Comparison of ENCODE assay signal across 8 cellular contexts in genomic region chr12:77152623-77153193, GRCh38.
DNase-seq lines count a peak whose midpoint lies in the region; ATAC-seq, FAIRE-seq and TF ChIP-seq lines count a peak whose summit lies in the region.

No MANE protein-coding gene starts in this region.

- peak; percentile 79 to 86 for TF ChIP-seq RAD21 in H1 (IDR thresholded peaks at IDR 0.05 in 1 of 2, conservative IDR thresholded peaks at IDR 0.05 in 1 of 2; ENCODE audit: low read depth in 2 of 2, low read length in 2 of 2)

- no peaks in the 10 kb centered on the region for H3F3A ChIP-seq in neural progenitor cell (ENCODE audit: low read depth)

- TF ChIP-seq POLR2A in H1 (IDR thresholded peaks at IDR 0.05; ENCODE audit: control extremely low read depth in 1 of 2, low read depth in 2 of 2, low read length in 2 of 2), result no peak

- H3K23ac ChIP-seq in H1 (ENCODE audit: insufficient read length), result no peak overlapping the region

- H3K23me2 ChIP-seq in H1 (ENCODE audit: low read depth, low read length), result no peaks in the 10 kb centered on the region

- CTCF ChIA-PET in H1 (lab: Charles Lee; ENCODE audit: partially characterized antibody), result interaction anchor here (0.6 to 3.4 kb wide), 26 partner anchors 9 to 572 kb away, joined by 3 to 23 read pairs (median 4); no protein-coding TSS in a partner anchor

- H3K4ac ChIP-seq in H1 (replicated peaks; ENCODE audit: insufficient read length, low read depth, low read length), result no peak overlapping the region

- no peak overlapping the region for H2AK5ac ChIP-seq in H1 (ENCODE audit: low read depth, low read length)

- no peak overlapping the region for H3K56ac ChIP-seq in H1 (replicated peaks; ENCODE audit: insufficient read length, low read depth, low read length)

- H3K9me3 ChIP-seq in H1 (ENCODE audit: insufficient read depth in 2 of 2, low read depth in 1 of 2, low read length in 1 of 2), result no peaks in the 10 kb centered on the region; a peak in 2 of 4 replicates
- no peaks in the 10 kb centered on the region for H3K9me3 ChIP-seq in neural progenitor cell (ENCODE audit: low read depth)

- no peaks in the 10 kb centered on the region for H3K4me1 ChIP-seq in H1 (replicated peaks in 1 of 4; ENCODE audit: control insufficient read depth in 3 of 4, insufficient read depth in 4 of 4, low read length in 3 of 4)
- H3K4me1 ChIP-seq in neural progenitor cell, result peaks cover 4% of the 10 kb centered on the region

- peak; percentile 38 for DNase-seq in EL
- DNase-seq in NAMALWA (ENCODE audit: low spot score), result peak; percentile 9
- no peak for DNase-seq in H1 (ENCODE audit: low read depth in 1 of 2, low spot score in 2 of 2)
- peak; percentile 63 for DNase-seq in neural progenitor cell (ENCODE audit: low spot score)
- no peak for DNase-seq in stimulated activated CD4-positive, alpha-beta T cell treated with anti-CD3 and anti-CD28 coated beads, Interleukin-12 subunit alpha, Interleukin-12 subunit beta, amount 100 ng/mL, for 4 hours
- DNase-seq in NCI-H2029 (lab: John Stamatoyannopoulos, UW), result no peak

- H4K91ac ChIP-seq in H1 (replicated peaks; ENCODE audit: insufficient read length, low read length), result no peak overlapping the region

- peaks cover 7% of the 10 kb centered on the region for H3K4me1 Mint-ChIP-seq in neural progenitor cell

- no peak overlapping the region for H2BK15ac ChIP-seq in H1 (ENCODE audit: low read length)

- H3K79me1 ChIP-seq in H1 (ENCODE audit: low read depth, low read length), result no peaks in the 10 kb centered on the region

- H3K27ac Mint-ChIP-seq in neural progenitor cell, result peak overlapping the region; percentile 5

- no peak overlapping the region for H4K5ac ChIP-seq in H1 (ENCODE audit: insufficient read length, low read depth, low read length)

- no peak overlapping the region for H3K14ac ChIP-seq in H1 (ENCODE audit: insufficient read length)

- peak in 2 of 3 experiments; percentile 52 to 53; a peak in 3 of 4 replicates for TF ChIP-seq CTCF in H1 (IDR thresholded peaks at IDR 0.05; ENCODE audit: control extremely low read depth in 1 of 3, insufficient read depth in 1 of 3, low read depth in 1 of 3, low read length in 3 of 3)
- peak; percentile 79 for TF ChIP-seq CTCF in neural progenitor cell (IDR thresholded peaks at IDR 0.05)

- H2BK120ac ChIP-seq in H1 (replicated peaks; ENCODE audit: low read depth, low read length), result no peak overlapping the region

- no peak overlapping the region for H3K27ac ChIP-seq in H1 (ENCODE audit: low read depth, low read length)
- no peak overlapping the region for H3K27ac ChIP-seq in neural progenitor cell

- no peak overlapping the region for H3K4me3 ChIP-seq in H1 (ENCODE audit: extremely low read depth in 1 of 4, insufficient read depth in 2 of 4, low read depth in 3 of 4, low read length in 4 of 4)
- no peak overlapping the region for H3K4me3 ChIP-seq in neural progenitor cell

- WGBS in H1 (ENCODE audit: extremely low coverage in 1 of 2, insufficient coverage in 1 of 2, insufficient read length in 1 of 2, insufficient replicate concordance in 2 of 2, low coverage in 1 of 2, low lambda C conversion rate in 2 of 2, missing lambda C conversion rate in 1 of 2), 2 experiments, result 15% methylated on average over 2 of the region's 2 CpGs; no CpG with 5 or more reads in 1 of the 2 experiments

- no peaks in the 10 kb centered on the region for H3K36me3 ChIP-seq in H1 (ENCODE audit: control insufficient read depth in 2 of 4, insufficient read depth in 4 of 4, low read length in 3 of 4)
- H3K36me3 ChIP-seq in neural progenitor cell, result no peaks in the 10 kb centered on the region

- ATAC-seq in GM19351 (IDR thresholded peaks at IDR 0.05; ENCODE audit: unreplicated experiment), result no peak
- ATAC-seq in GM21447 (IDR thresholded peaks at IDR 0.05; ENCODE audit: unreplicated experiment), result no peak

- H3K27me3 Mint-ChIP-seq in neural progenitor cell (ENCODE audit: insufficient read depth, low read depth), result no peaks in the 10 kb centered on the region

- H3K27me3 ChIP-seq in H1 (replicated peaks in 1 of 4; ENCODE audit: control insufficient read depth in 3 of 4, extremely low read depth in 1 of 4, insufficient read depth in 3 of 4, low read length in 3 of 4), result peaks cover 0 to 2% (median 0%) of the 10 kb centered on the region in 4 experiments; a peak in 1 of 7 replicates
- H3K27me3 ChIP-seq in neural progenitor cell, result no peaks in the 10 kb centered on the region

- peaks cover 2% of the 10 kb centered on the region for H3K36me3 Mint-ChIP-seq in neural progenitor cell

- no peak overlapping the region for H4K8ac ChIP-seq in H1 (ENCODE audit: extremely low read depth, insufficient read depth, low read length)

- TF ChIP-seq EP300 in H1 (IDR thresholded peaks at IDR 0.05; ENCODE audit: borderline replicate concordance in 1 of 2, low read depth in 2 of 2, low read length in 2 of 2), result no peak

- H3K18ac ChIP-seq in H1 (ENCODE audit: extremely low read depth, low read length), result no peak overlapping the region

- no peak overlapping the region for H3K4me2 ChIP-seq in H1 (ENCODE audit: insufficient read depth in 1 of 2, low read depth in 2 of 2, low read length in 2 of 2)
- H3K4me2 ChIP-seq in neural progenitor cell, result no peak overlapping the region

- H3K4me3 Mint-ChIP-seq in neural progenitor cell, result no peak overlapping the region

- no peaks in the 10 kb centered on the region for H4K20me1 ChIP-seq in H1 (replicated peaks in 1 of 2; ENCODE audit: control insufficient read depth in 1 of 2, insufficient read depth in 2 of 2, low read length in 2 of 2)
- no peaks in the 10 kb centered on the region for H4K20me1 ChIP-seq in neural progenitor cell (ENCODE audit: low read depth)

- H2BK12ac ChIP-seq in H1 (ENCODE audit: low read depth, low read length), result no peak overlapping the region

- no peak overlapping the region for H2BK5ac ChIP-seq in H1 (ENCODE audit: low read depth, low read length)

- H3K9ac ChIP-seq in H1 (replicated peaks in 1 of 4; ENCODE audit: extremely low read depth in 1 of 4, low read depth in 3 of 4, low read length in 3 of 4) (no peak overlapping the region), neural progenitor cell (no peak overlapping the region)

- no peak overlapping the region for H2BK20ac ChIP-seq in H1 (ENCODE audit: low read length)

- POLR2A ChIA-PET in H1 (lab: Charles Lee; ENCODE audit: partially characterized antibody), result no interaction called here

- H3K9me3 Mint-ChIP-seq in neural progenitor cell, result peaks cover 6% of the 10 kb centered on the region

- H3K79me2 ChIP-seq in H1 (ENCODE audit: control insufficient read depth in 1 of 2, insufficient read depth in 2 of 2, low read length in 2 of 2) (no peaks in the 10 kb centered on the region), neural progenitor cell (ENCODE audit: low read depth) (no peaks in the 10 kb centered on the region)

- peak; percentile 81 for FAIRE-seq in H1 (lab: Jason Lieb, UNC)

- H2AFZ ChIP-seq in H1 (ENCODE audit: low read length) (no peak overlapping the region), neural progenitor cell (replicated peaks) (peak overlapping the region; percentile 88)

TF ChIP-seq in H1, 55 proteins besides CTCF, POLR2A, EP300 and RAD21:
- TF ChIP-seq HDAC2 (IDR thresholded peaks at IDR 0.05; ENCODE audit: borderline replicate concordance in 1 of 2, low read depth in 2 of 2, low read length in 2 of 2) (no peak), CHD2 (IDR thresholded peaks at IDR 0.05; ENCODE audit: low read length) (no peak), POLR2AphosphoS5 (IDR thresholded peaks at IDR 0.05; ENCODE audit: low read depth, low read length) (no peak), KDM1A (IDR thresholded peaks at IDR 0.05; ENCODE audit: borderline replicate concordance, low read length) (no peak), MAX (IDR thresholded peaks at IDR 0.05) (no peak), MAFK (IDR thresholded peaks at IDR 0.05; ENCODE audit: low read depth, low read length) (no peak), SIRT6 (IDR thresholded peaks at IDR 0.05; ENCODE audit: low read length) (no peak), PHF8 (conservative IDR thresholded peaks at IDR 0.05; ENCODE audit: low read depth, low read length) (no peak), CHD1 (IDR thresholded peaks at IDR 0.05; ENCODE audit: low read depth, low read length) (no peak), RFX5 (IDR thresholded peaks at IDR 0.05; ENCODE audit: borderline replicate concordance, low read depth, low read length) (no peak), TBP (IDR thresholded peaks at IDR 0.05; ENCODE audit: low read depth, low read length) (no peak), CEBPB (IDR thresholded peaks at IDR 0.05; ENCODE audit: low read depth, low read length) (no peak), CBX5 (IDR thresholded peaks at IDR 0.05; ENCODE audit: low read depth, low read length) (no peak), ZNF274 (IDR thresholded peaks at IDR 0.05; ENCODE audit: borderline replicate concordance, extremely low read depth, low read length) (no peak)

Comparison
In these comparisons a context has a peak if more than half of its experiments do, and no peak if none do; other contexts are left out.
1. DNase-seq: peak in EL (single experiment), NAMALWA (single experiment) and neural progenitor cell (single experiment); none in H1 (0 of 2), stimulated activated CD4-positive, alpha-beta T cell treated with anti-CD3 and anti-CD28 coated beads, Interleukin-12 subunit alpha, Interleukin-12 subunit beta, amount 100 ng/mL, for 4 hours (single experiment) and NCI-H2029 (single experiment).